In genomic region chr3:138348107-138348949, GRCh38 we compare ENCODE assay signal across 8 cellular contexts. TPM values are rescaled to one million over a fixed set of nuclear protein-coding genes. Genes with fewer than 3 reads are reported as not detected.
A peak's percentile ranks its signal among the peaks of the same experiment; 100 is the strongest.
DNase-seq lines count a peak whose midpoint lies in the region; ATAC-seq and TF ChIP-seq lines count a peak whose summit lies in the region.

MRAS (plus strand) TSS chr3:138348579; CDS start chr3:138372884, 24,305 bp downstream.

- peak within 1 kb of the TSS; percentile 89 to 99 (median 96) for H3K27ac ChIP-seq in heart left ventricle

- TF ChIP-seq CTCF in HFFc6 (IDR thresholded peaks at IDR 0.05) (peak; percentile 70), heart left ventricle (IDR thresholded peaks at IDR 0.05) (peak; percentile 15 to 69 (median 46))

- intact Hi-C loops in heart left ventricle (cut with DNase I): loop anchor here in 4 of 10 donors (2.0 to 10.0 kb wide), 4 partner anchors 34 to 246 kb away; partner anchors contain the start of gene CEP70 (in 1 of the 4)

- H3K27ac Mint-ChIP-seq in HFFc6: peak within 1 kb of the TSS; percentile 97

- peak; percentile 85 to 99 for TF ChIP-seq POLR2A in heart left ventricle (IDR thresholded peaks at IDR 0.05)

- H3K4me1 Mint-ChIP-seq in HFFc6 (ENCODE audit: low read depth): peaks cover 50% of the 10 kb centered on the region

- peaks cover 0 to 4% (median 0%) of the 10 kb centered on the region in 9 donors for H3K36me3 ChIP-seq in heart left ventricle

- peaks cover 0 to 46% (median 31%) of the 10 kb centered on the region in 12 donors for H3K4me1 ChIP-seq in heart left ventricle

- ATAC-seq in heart left ventricle (peak; percentile 33 to 89 (median 72)), GM21717 (IDR thresholded peaks at IDR 0.05; ENCODE audit: unreplicated experiment) (no peak), HG02610 (IDR thresholded peaks at IDR 0.05; ENCODE audit: unreplicated experiment) (no peak)

- peak within 1 kb of the TSS; percentile 72 to 97 (median 83) for H3K4me3 ChIP-seq in heart left ventricle

- peaks cover 0 to 3% (median 0%) of the 10 kb centered on the region in 9 donors for H3K27me3 ChIP-seq in heart left ventricle

- no peaks in the 10 kb centered on the region for H3K9me3 ChIP-seq in heart left ventricle

- H3K4me3 Mint-ChIP-seq in HFFc6: peak within 1 kb of the TSS; percentile 96

- peaks cover 5% of the 10 kb centered on the region for H3K27me3 Mint-ChIP-seq in HFFc6 (ENCODE audit: insufficient read depth)

- no peaks in the 10 kb centered on the region for H3K9me3 Mint-ChIP-seq in HFFc6

- DNase-seq in C1 segment of cervical spinal cord (lab: John Stamatoyannopoulos, UW) (peak in 12 of 14 donors; percentile 47 to 84 (median 75)), HFFc6 (peak; percentile 71), NOMO-1 treated with dmso at 0.1 percent for 144 hours (lab: John Stamatoyannopoulos, UW; ENCODE audit: unreplicated experiment) (peak; percentile 78), amygdala (lab: John Stamatoyannopoulos, UW) (peak in 48 of 56 donors; percentile 18 to 90 (median 62)), heart left ventricle (peak; percentile 82 to 91 (median 89)), nucleus accumbens (lab: John Stamatoyannopoulos, UW) (peak in 52 of 56 donors; percentile 19 to 89 (median 66))

- no peaks in the 10 kb centered on the region for H3K36me3 Mint-ChIP-seq in HFFc6 (ENCODE audit: low read depth)

- 0% methylated on average over 21 to 111 of the region's 111 CpGs for WGBS in heart left ventricle, 4 donors

RNA-seq across cellular contexts. Expression of gene MRAS, which starts in this region (rescaled TPM):
- 10 to 100 TPM; 62.7 to 97.4 (median 76.1) TPM for total RNA-seq in HFFc6 (2021; fragmentation: NEBNext Ultra II Directional; extraction: Animal tissue kit (Norgen Biotek cat#: 25700))
- total RNA-seq in heart left ventricle: 100 to 1,000 TPM; 227 to 413 (median 254) TPM
- polyA plus RNA-seq in heart left ventricle: 100 to 1,000 TPM; 112 to 245 TPM

Comparison
In these comparisons a context has a peak if more than half of its experiments do, and no peak if none do; other contexts are left out.
1. ATAC-seq: peak in heart left ventricle (4 of 4); none in GM21717 (single experiment) and HG02610 (single experiment).
2. Peak in every context shown above with its lines, with median percentiles within 50 percentile points of each other: DNase-seq.